1 cellular context compared by ENCODE assay signal in genomic region chr9:101433229-101433628, GRCh38.
A peak's percentile ranks its signal among the peaks of the same experiment; 100 is the strongest.
TF ChIP-seq lines count a peak whose summit lies in the region.

No MANE protein-coding gene starts in this region.

TF ChIP-seq in HepG2, 621 proteins besides CTCF, POLR2A, EP300 and RAD21 (continued from another document and continues in another):
- TF ChIP-seq FOXP1 (IDR thresholded peaks at IDR 0.05) (0 out of 2 replicates have a peak, but pooled peaks have one; percentile 13), FOXP1 (CRISPR knock-in tag; IDR thresholded peaks at IDR 0.05) (peak; percentile 87), FOXM1 (CRISPR knock-in tag; IDR thresholded peaks at IDR 0.05) (no peak), HCFC1 (IDR thresholded peaks at IDR 0.05; ENCODE audit: low read depth, low read length) (no peak), ETV5 (CRISPR knock-in tag; IDR thresholded peaks at IDR 0.05; ENCODE audit: borderline replicate concordance) (peak; percentile 88; the same call in 1 of the 2 replicates), ZNF841 (CRISPR knock-in tag; IDR thresholded peaks at IDR 0.05; ENCODE audit: borderline replicate concordance) (no peak), HMG20A (CRISPR knock-in tag; IDR thresholded peaks at IDR 0.05; ENCODE audit: borderline replicate concordance) (peak; percentile 91), CEBPG (CRISPR knock-in tag; IDR thresholded peaks at IDR 0.05) (peak; percentile 61), KLF9 (CRISPR knock-in tag; IDR thresholded peaks at IDR 0.05; ENCODE audit: low read depth) (no peak), ZNF672 (CRISPR knock-in tag; IDR thresholded peaks at IDR 0.05) (no peak), FOXO1 (CRISPR knock-in tag; IDR thresholded peaks at IDR 0.05) (peak; percentile 91; the same call in 1 of the 2 replicates), ZKSCAN8 (CRISPR knock-in tag; IDR thresholded peaks at IDR 0.05; ENCODE audit: borderline replicate concordance) (peak; percentile 83; the same call in 1 of the 2 replicates), E2F5 (CRISPR knock-in tag; conservative IDR thresholded peaks at IDR 0.05) (no peak), SYNCRIP (IDR thresholded peaks at IDR 0.05; ENCODE audit: insufficient read depth, low read depth, low read length) (no peak), HINFP (CRISPR knock-in tag; IDR thresholded peaks at IDR 0.05; ENCODE audit: low read depth) (no peak), ATF4 (CRISPR knock-in tag; IDR thresholded peaks at IDR 0.05) (peak in 1 of 2 experiments; percentile 70; a peak in 2 of 4 replicates), ZFP41 (CRISPR knock-in tag; IDR thresholded peaks at IDR 0.05; ENCODE audit: borderline replicate concordance) (no peak), HNRNPK (IDR thresholded peaks at IDR 0.05; ENCODE audit: low read depth, low read length, poor library complexity, severe bottlenecking) (no peak), ZNF350 (CRISPR knock-in tag; IDR thresholded peaks at IDR 0.05; ENCODE audit: borderline replicate concordance, low read depth) (no peak), ZMAT5 (CRISPR knock-in tag; IDR thresholded peaks at IDR 0.05; ENCODE audit: borderline replicate concordance, low read depth) (no peak), TCF7L2 (IDR thresholded peaks at IDR 0.05; ENCODE audit: low read depth, low read length) (no peak), ISL2 (CRISPR knock-in tag; IDR thresholded peaks at IDR 0.05) (peak; percentile 75; the same call in 1 of the 2 replicates), ZNF124 (CRISPR knock-in tag; IDR thresholded peaks at IDR 0.05) (no peak), ZNF597 (CRISPR knock-in tag; IDR thresholded peaks at IDR 0.05) (no peak), ZNF589 (CRISPR knock-in tag; conservative IDR thresholded peaks at IDR 0.05) (no peak), ZNF816 (CRISPR knock-in tag; IDR thresholded peaks at IDR 0.05; ENCODE audit: borderline replicate concordance) (0 out of 2 replicates have a peak, but pooled peaks have one; percentile 8), MYC (CRISPR knock-in tag; IDR thresholded peaks at IDR 0.05; ENCODE audit: borderline replicate concordance) (no peak), SCMH1 (CRISPR knock-in tag; IDR thresholded peaks at IDR 0.05; ENCODE audit: borderline replicate concordance) (no peak), IRF2 (CRISPR knock-in tag; IDR thresholded peaks at IDR 0.05) (peak; percentile 85), FOXJ3 (CRISPR knock-in tag; IDR thresholded peaks at IDR 0.05; ENCODE audit: borderline replicate concordance) (peak; percentile 86; the same call in 1 of the 2 replicates), ZNF513 (CRISPR knock-in tag; conservative IDR thresholded peaks at IDR 0.05) (no peak), PATZ1 (CRISPR knock-in tag; IDR thresholded peaks at IDR 0.05) (no peak), NRL (CRISPR knock-in tag; IDR thresholded peaks at IDR 0.05; ENCODE audit: borderline replicate concordance) (no peak), CENPBD1 (CRISPR knock-in tag; IDR thresholded peaks at IDR 0.05; ENCODE audit: borderline replicate concordance, low read depth) (no peak), ARID3A (IDR thresholded peaks at IDR 0.05; ENCODE audit: low read depth, low read length) (peak; percentile 84), POLR2AphosphoS5 (IDR thresholded peaks at IDR 0.05; ENCODE audit: low read depth, low read length) (peak; percentile 62), ELF3 (CRISPR knock-in tag; IDR thresholded peaks at IDR 0.05) (peak; percentile 88), SP1 (IDR thresholded peaks at IDR 0.05) (no peak), SP1 (CRISPR knock-in tag; IDR thresholded peaks at IDR 0.05) (no peak), ZBTB42 (CRISPR knock-in tag; IDR thresholded peaks at IDR 0.05) (no peak), ZNF557 (CRISPR knock-in tag; IDR thresholded peaks at IDR 0.05) (no peak), DR1 (CRISPR knock-in tag; IDR thresholded peaks at IDR 0.05) (no peak), PHB2 (IDR thresholded peaks at IDR 0.05; ENCODE audit: partially characterized antibody) (no peak), ZNF263 (CRISPR knock-in tag; IDR thresholded peaks at IDR 0.05) (peak; percentile 52; the same call in 1 of the 2 replicates), PHF21A (CRISPR knock-in tag; IDR thresholded peaks at IDR 0.05) (peak; percentile 77; the same call in 1 of the 2 replicates), ZNF724P (CRISPR knock-in tag; IDR thresholded peaks at IDR 0.05; ENCODE audit: borderline replicate concordance) (no peak), NFKB2 (CRISPR knock-in tag; IDR thresholded peaks at IDR 0.05; ENCODE audit: borderline replicate concordance) (no peak), THAP9 (CRISPR knock-in tag; IDR thresholded peaks at IDR 0.05; ENCODE audit: borderline replicate concordance) (no peak), SATB2 (CRISPR knock-in tag; IDR thresholded peaks at IDR 0.05) (no peak), GFI1 (CRISPR knock-in tag; IDR thresholded peaks at IDR 0.05; ENCODE audit: borderline replicate concordance) (peak; percentile 92), DBP (CRISPR knock-in tag; IDR thresholded peaks at IDR 0.05; ENCODE audit: not compliant biosample characterization) (no peak), FOXO4 (CRISPR knock-in tag; conservative IDR thresholded peaks at IDR 0.05) (no peak), HMG20B (CRISPR knock-in tag; conservative IDR thresholded peaks at IDR 0.05) (peak; percentile 63; the same call in 1 of the 2 replicates), HNF4A (CRISPR knock-in tag; IDR thresholded peaks at IDR 0.05) (peak; percentile 95), MLLT10 (CRISPR knock-in tag; IDR thresholded peaks at IDR 0.05) (no peak)
